Comparison of ENCODE assay signal across 18 cellular contexts in genomic region chr16:17101646-17102045, GRCh38.
DNase-seq lines count a peak whose midpoint lies in the region; ATAC-seq, FAIRE-seq and TF ChIP-seq lines count a peak whose summit lies in the region.
"Had no signal": no experiment of that assay in that cellular context is flagged by ENCODE, and none has a peak within 500 bp of the region (broad histone marks: within the 10 kb centered on the region; RNA-seq: fewer than 3 reads in every experiment).

No MANE protein-coding gene starts in this region.

- no peak overlapping the region for H3K27ac ChIP-seq in GM23338 (ENCODE audit: low read depth)

- H3K27me3 ChIP-seq in GM23338 (ENCODE audit: insufficient read depth), result no peaks in the 10 kb centered on the region

- no peaks in the 10 kb centered on the region; the same call in 2 of the 3 replicates for H3K36me3 Mint-ChIP-seq in GM23338 (ENCODE audit: low read depth)
- H3K36me3 Mint-ChIP-seq: CD8-positive, alpha-beta T cell had no signal

- no peak overlapping the region for H3K4me3 Mint-ChIP-seq in GM23338
- H3K4me3 Mint-ChIP-seq: CD8-positive, alpha-beta T cell; dendritic cell treated with granulocyte-macrophage colony-stimulating factor and Interleukin-4, amounts not matched to agents 40 ng/mL and 50 ng/mL, for 4 days had no signal

- H3K9me2 ChIP-seq in GM23338 (ENCODE audit: insufficient read depth), result peaks cover 6% of the 10 kb centered on the region

- no peak overlapping the region for H3K4me2 ChIP-seq in GM23338

- H2AFZ ChIP-seq in GM23338, result no peak overlapping the region

- no peaks in the 10 kb centered on the region for H3K79me2 ChIP-seq in GM23338 (replicated peaks; ENCODE audit: insufficient read depth)

- TF ChIP-seq CTCF in GM23338 (conservative IDR thresholded peaks at IDR 0.05; ENCODE audit: low read depth in 2 of 2), result no peak

- no peak overlapping the region for H3K27ac Mint-ChIP-seq in GM23338
- H3K27ac Mint-ChIP-seq: CD8-positive, alpha-beta T cell; dendritic cell treated with granulocyte-macrophage colony-stimulating factor and Interleukin-4, amounts not matched to agents 40 ng/mL and 50 ng/mL, for 4 days had no signal

- H3K36me3 ChIP-seq in GM23338 (ENCODE audit: insufficient read depth), result no peaks in the 10 kb centered on the region

- FAIRE-seq in urothelium cell line (lab: Jason Lieb, UNC), result no peak
- FAIRE-seq: islet of Langerhans had no signal

- peaks cover 7% of the 10 kb centered on the region for H3K27me3 Mint-ChIP-seq in GM23338 (ENCODE audit: insufficient read depth, low read depth, poor library complexity)
- H3K27me3 Mint-ChIP-seq: dendritic cell treated with granulocyte-macrophage colony-stimulating factor and Interleukin-4, amounts not matched to agents 40 ng/mL and 50 ng/mL, for 4 days had no signal

- peaks cover 18% of the 10 kb centered on the region for H3K4me1 Mint-ChIP-seq in GM23338

- no peaks in the 10 kb centered on the region for H4K20me1 ChIP-seq in GM23338 (replicated peaks; ENCODE audit: insufficient read depth)

- peaks cover 3% of the 10 kb centered on the region; the same call in 1 of the 3 replicates for H3K9me3 Mint-ChIP-seq in GM23338
- H3K9me3 Mint-ChIP-seq: CD8-positive, alpha-beta T cell had no signal

- peaks cover 10% of the 10 kb centered on the region for H3K4me1 ChIP-seq in GM23338 (ENCODE audit: insufficient read depth)

- peak; percentile 14 for DNase-seq in Caki2 (ENCODE audit: low read depth)
- peak; percentile 78 for DNase-seq in GM23338 (ENCODE audit: low spot score)
- peak; percentile 34 for DNase-seq in SK-N-DZ (ENCODE audit: low spot score)
- peak; percentile 58 for DNase-seq in iPS-NIHi11 (ENCODE audit: low spot score)
- DNase-seq in posterior vena cava (ENCODE audit: low spot score), result no peak
- DNase-seq in urothelium cell line (ENCODE audit: low spot score), result no peak
- DNase-seq in activated CD4-positive, alpha-beta T cell treated with anti-CD3 and anti-CD28 coated beads, Interleukin-2, amount 50 U/mL, for 4 hours, result no peak
- DNase-seq: activated CD8-positive, alpha-beta memory T cell treated with anti-CD3 and anti-CD28 coated beads, Interleukin-2, amount 50 U/mL, for 4 hours; CD8-positive, alpha-beta T cell; NCI-H1694 treated with DMSO at 0.1 percent for 48 hours; retina; stimulated activated CD4-positive, alpha-beta T cell treated with anti-CD3 and anti-CD28 coated beads, Interleukin-4, amount 100 ng/mL, for 1 hour; stimulated activated naive CD8-positive, alpha-beta T cell treated with anti-CD3 and anti-CD28 coated beads, Interleukin-15, Interleukin-2, amounts not matched to agents 100 U/mL and 50 U/mL, for 24 hours; T1000 had no signal

- no peaks in the 10 kb centered on the region for H3F3A ChIP-seq in GM23338 (replicated peaks; ENCODE audit: low read depth)

- intact Hi-C loops in posterior vena cava (cut with DNase I), result no loop called here

- no peak overlapping the region for H3K4me3 ChIP-seq in GM23338

- in situ Hi-C loops in Caki2 (cut with HindIII; ENCODE audit: low pct_unique_long_range_greater_than_20kb, low sequenced_read_pairs), result no loop called here

- ATAC-seq in GM23338, result peak; percentile 89
- no peak for ATAC-seq in HG03460 (IDR thresholded peaks at IDR 0.05; ENCODE audit: unreplicated experiment)
- ATAC-seq: CD8-positive, alpha-beta T cell; Panc1; stimulated activated naive CD8-positive, alpha-beta T cell treated with anti-CD3 and anti-CD28 coated beads, Interleukin-15, Interleukin-2, amounts not matched to agents 100 U/mL and 50 U/mL, for 24 hours had no signal

TF ChIP-seq in GM23338, 12 proteins besides CTCF, POLR2A, EP300 and RAD21 (continues in another document):
- TF ChIP-seq ETS1 (IDR thresholded peaks at IDR 0.05) (peak; percentile 96), ZNF462 (CRISPR knock-in tag; IDR thresholded peaks at IDR 0.05) (no peak), ZNF331 (CRISPR knock-in tag; IDR thresholded peaks at IDR 0.05; ENCODE audit: low read depth) (no peak), ZNF114 (CRISPR knock-in tag; IDR thresholded peaks at IDR 0.05) (no peak), CREB1 (CRISPR knock-in tag; IDR thresholded peaks at IDR 0.05; ENCODE audit: low read depth) (0 out of 2 replicates have a peak, but pooled peaks have one; percentile 9)

Comparison
In these comparisons a context has a peak if more than half of its experiments do, and no peak if none do; other contexts are left out.
1. DNase-seq: peak in Caki2 (single experiment), GM23338 (single experiment), SK-N-DZ (single experiment) and iPS-NIHi11 (single experiment); none in posterior vena cava (single experiment), urothelium cell line (single experiment) and activated CD4-positive, alpha-beta T cell treated with anti-CD3 and anti-CD28 coated beads, Interleukin-2, amount 50 U/mL, for 4 hours (0 of 2).